In the genomic region with DNA sequence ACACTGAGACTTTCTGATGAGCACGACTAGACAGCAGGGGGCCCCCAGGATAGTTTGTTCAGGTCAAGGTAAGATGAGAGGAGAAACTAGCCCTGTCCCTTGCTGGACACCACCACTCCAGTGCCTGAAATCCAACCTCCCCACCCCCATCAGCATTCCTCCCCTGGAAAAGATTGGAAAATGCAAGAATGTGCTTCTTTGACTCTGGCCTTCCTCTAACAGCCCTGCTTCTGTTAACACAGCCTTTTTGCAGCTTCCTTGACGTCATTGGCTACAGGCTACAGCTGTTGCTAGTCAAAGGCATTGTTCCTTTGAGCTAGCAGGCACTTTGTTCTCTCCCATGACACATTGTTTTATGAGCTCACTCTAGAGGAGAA, we compare ENCODE assay signal across 13 cellular contexts. TPM values are rescaled to one million over a fixed set of nuclear protein-coding genes. Genes with fewer than 3 reads are reported as not detected.
DNase-seq lines count a peak whose midpoint lies in the region; ATAC-seq and TF ChIP-seq lines count a peak whose summit lies in the region.
"Had no signal": no experiment of that assay in that cellular context is flagged by ENCODE, and none has a peak within 500 bp of the region (broad histone marks: within the 10 kb centered on the region; RNA-seq: fewer than 3 reads in every experiment).

No MANE protein-coding gene starts in this region.

- no peaks in the 10 kb centered on the region for H3K27me3 ChIP-seq in SJCRH30

- H3K27me3 Mint-ChIP-seq in nephron (ENCODE audit: low read depth) (no peaks in the 10 kb centered on the region), T-helper 17 cell (peaks cover 35% of the 10 kb centered on the region), Calu3 (ENCODE audit: unreplicated experiment) (peaks cover 40% of the 10 kb centered on the region)

- H3K4me3 Mint-ChIP-seq in nephron (no peak overlapping the region), T-helper 17 cell (no peak overlapping the region), Calu3 (ENCODE audit: low read depth, unreplicated experiment) (no peak overlapping the region)
- H3K4me3 Mint-ChIP-seq: activated naive CD4-positive, alpha-beta T cell treated with anti-CD3 and anti-CD28 coated beads, Interleukin-2, amount 10 ng/mL, durations not matched to agents 7 days and 5 days had no signal

- H3K4me3 ChIP-seq in SJCRH30 (no peak overlapping the region), fibroblast of villous mesenchyme (ENCODE audit: low read depth, low read length) (no peak overlapping the region)

- intact Hi-C loops in Calu3 (cut with micrococcal nuclease; ENCODE audit: unreplicated experiment) = no loop called here

- BruUV-seq in Calu3 (replicated peaks; lab: Mats Ljungman, UMichigan) = no TSS peak

- TF ChIP-seq CTCF in fibroblast of villous mesenchyme (IDR thresholded peaks at IDR 0.05; ENCODE audit: insufficient read depth, low read depth, low read length) = no peak
- TF ChIP-seq CTCF in nephron (IDR thresholded peaks at IDR 0.05; ENCODE audit: unreplicated experiment in 3 of 3) = no peak
- no peak for TF ChIP-seq CTCF in Calu3 (IDR thresholded peaks at IDR 0.05; ENCODE audit: unreplicated experiment)

- H3K4me1 Mint-ChIP-seq in nephron = peaks cover 10% of the 10 kb centered on the region
- no peaks in the 10 kb centered on the region for H3K4me1 Mint-ChIP-seq in T-helper 17 cell
- H3K4me1 Mint-ChIP-seq in Calu3 (ENCODE audit: low read depth, unreplicated experiment) = no peaks in the 10 kb centered on the region
- H3K4me1 Mint-ChIP-seq: activated naive CD4-positive, alpha-beta T cell treated with anti-CD3 and anti-CD28 coated beads, Interleukin-2, amount 10 ng/mL, durations not matched to agents 7 days and 5 days had no signal

- H3K4me1 ChIP-seq in SJCRH30 = peaks cover 51% of the 10 kb centered on the region

- H3K27ac Mint-ChIP-seq in nephron (peak overlapping the region; percentile 14 to 66 (median 57)), T-helper 17 cell (no peak overlapping the region), Calu3 (ENCODE audit: unreplicated experiment) (no peak overlapping the region)
- H3K27ac Mint-ChIP-seq: activated naive CD4-positive, alpha-beta T cell treated with anti-CD3 and anti-CD28 coated beads, Interleukin-2, amount 10 ng/mL, durations not matched to agents 7 days and 5 days had no signal

- H3K9me3 ChIP-seq in SJCRH30 (replicated peaks) (0 out of 2 replicates have a peak, but pooled peaks cover 4% of the 10 kb centered on the region), T-helper 17 cell (ENCODE audit: control insufficient read depth, low read length, poor library complexity, severe bottlenecking) (no peaks in the 10 kb centered on the region)

- CTCF ChIA-PET in Calu3 (lab: Charles Lee) = no interaction called here

- H3K36me3 Mint-ChIP-seq in nephron (ENCODE audit: low read depth) = no peaks in the 10 kb centered on the region
- peaks cover 3% of the 10 kb centered on the region for H3K36me3 Mint-ChIP-seq in T-helper 17 cell (ENCODE audit: low read depth)
- H3K36me3 Mint-ChIP-seq in Calu3 (ENCODE audit: insufficient read depth, unreplicated experiment) = no peaks in the 10 kb centered on the region
- H3K36me3 Mint-ChIP-seq: activated naive CD4-positive, alpha-beta T cell treated with anti-CD3 and anti-CD28 coated beads, Interleukin-2, amount 10 ng/mL, durations not matched to agents 7 days and 5 days had no signal

- DNase-seq in DMS53 treated with DMSO at 0.1 percent for 48 hours (lab: John Stamatoyannopoulos, UW; ENCODE audit: unreplicated experiment) (peak; percentile 25), SJCRH30 (peak; percentile 90 to 95), fibroblast of villous mesenchyme (ENCODE audit: low read depth) (peak; percentile 49), NCI-H1092 (lab: John Stamatoyannopoulos, UW) (no peak), T-helper 17 cell (no peak), Calu3 (no peak)
- no peak for DNase-seq in activated effector memory CD4-positive, alpha-beta T cell treated with anti-CD3 and anti-CD28 coated beads, Interleukin-2, amount 50 U/mL, for 16 hours
- DNase-seq: activated CD8-positive, alpha-beta memory T cell treated with anti-CD3 and anti-CD28 coated beads for 24 hours; activated naive CD4-positive, alpha-beta T cell treated with anti-CD3 and anti-CD28 coated beads, Interleukin-2, amount 10 ng/mL, durations not matched to agents 7 days and 5 days; cortex of kidney; NK-92 treated with Interleukin-12 subunit alpha and Interleukin-12 subunit beta, amount 100 ng/mL, for 24 hours had no signal

- H3K9me3 Mint-ChIP-seq in nephron (no peaks in the 10 kb centered on the region), Calu3 (ENCODE audit: low read depth, unreplicated experiment) (no peaks in the 10 kb centered on the region)
- H3K9me3 Mint-ChIP-seq: activated naive CD4-positive, alpha-beta T cell treated with anti-CD3 and anti-CD28 coated beads, Interleukin-2, amount 10 ng/mL, durations not matched to agents 7 days and 5 days had no signal

- ATAC-seq in T-helper 17 cell = no peak

- H3K27ac ChIP-seq in SJCRH30 = peak overlapping the region; percentile 66
- H3K27ac ChIP-seq: C4-2B had no signal

- H3K36me3 ChIP-seq in SJCRH30 = no peaks in the 10 kb centered on the region

RNA-seq across cellular contexts. Expression of gene LTBP1, which starts 20.1 kb away (rescaled TPM):
- 62.0 and 63.1 TPM in 2 replicates for total RNA-seq in SJCRH30 (2014; rRNA removed; shearing (Covaris generic))
- total RNA-seq in fibroblast of villous mesenchyme = 33.7 and 163 TPM in 2 replicates
- total RNA-seq in T-helper 17 cell = 10 to 100 TPM in 1 of 2 donors, 1 to 10 TPM in 1; 2.2 to 33.8 TPM
- 12.8 and 13.9 TPM in 2 replicates for total RNA-seq in Calu3 (2022)

Comparison
In these comparisons a context has a peak if more than half of its experiments do, and no peak if none do; other contexts are left out.
1. DNase-seq: peak in DMS53 treated with DMSO at 0.1 percent for 48 hours (single experiment), SJCRH30 (2 of 2) and fibroblast of villous mesenchyme (single experiment); none in NCI-H1092 (single experiment), activated effector memory CD4-positive, alpha-beta T cell treated with anti-CD3 and anti-CD28 coated beads, Interleukin-2, amount 50 U/mL, for 16 hours (single experiment), T-helper 17 cell (0 of 3) and Calu3 (single experiment).
2. H3K27ac Mint-ChIP-seq: peak in nephron (3 of 3); none in T-helper 17 cell (single experiment) and Calu3 (single experiment).